In genomic region chr2:37962018-37962739, GRCh38 we compare ENCODE assay signal across 8 cellular contexts. TPM values are rescaled to one million over a fixed set of nuclear protein-coding genes. Genes with fewer than 3 reads are reported as not detected.
DNase-seq lines count a peak whose midpoint lies in the region; ATAC-seq, FAIRE-seq and TF ChIP-seq lines count a peak whose summit lies in the region.
"Not testable (repeated sequence)": the region's sequence is repeated elsewhere in the genome, so short reads cannot be mapped to it uniquely, and the experiment has no call there.

No MANE protein-coding gene starts in this region.

- DNase-seq in DMS53 (lab: John Stamatoyannopoulos, UW): peak; percentile 78
- peak; percentile 87 for DNase-seq in HT-29 (ENCODE audit: low spot score)
- DNase-seq in NCI-H510A treated with DMSO at 0.1 percent for 48 hours (lab: John Stamatoyannopoulos, UW): peak; percentile 82
- peak; percentile 34 for DNase-seq in PC-3
- DNase-seq in H1 (ENCODE audit: low read depth in 1 of 2, low spot score in 2 of 2): not testable (repeated sequence)
- DNase-seq in left lung: peak in 1 of 2 donors; percentile 72
- DNase-seq in mucosa of gallbladder (ENCODE audit: low spot score): peak; percentile 31
- DNase-seq in ureter (ENCODE audit: low spot score): peak; percentile 57

- H4K20me1 ChIP-seq in PC-3 (ENCODE audit: low read length); H1 (replicated peaks in 1 of 2; ENCODE audit: control insufficient read depth in 1 of 2, insufficient read depth in 2 of 2, low read length in 2 of 2): not testable (repeated sequence)

- not testable (repeated sequence) for FAIRE-seq in H1 (lab: Jason Lieb, UNC)

- H4K5ac ChIP-seq in H1 (ENCODE audit: insufficient read length, low read depth, low read length): not testable (repeated sequence)

- TF ChIP-seq EP300 in H1 (IDR thresholded peaks at IDR 0.05; ENCODE audit: borderline replicate concordance in 1 of 2, low read depth in 2 of 2, low read length in 2 of 2): not testable (repeated sequence)

- WGBS in H1 (ENCODE audit: extremely low coverage in 1 of 2, insufficient coverage in 1 of 2, insufficient read length in 1 of 2, insufficient replicate concordance in 2 of 2, low coverage in 1 of 2, low lambda C conversion rate in 2 of 2, missing lambda C conversion rate in 1 of 2), 2 experiments: 73% methylated on average over 7 of the region's 7 CpGs; no CpG with 5 or more reads in 1 of the 2 experiments

- not testable (repeated sequence) for TF ChIP-seq CTCF in PC-3 (conservative IDR thresholded peaks at IDR 0.05; ENCODE audit: low read depth, low read length); H1 (IDR thresholded peaks at IDR 0.05; ENCODE audit: control extremely low read depth in 1 of 3, insufficient read depth in 1 of 3, low read depth in 1 of 3, low read length in 3 of 3); left lung (IDR thresholded peaks at IDR 0.05)

- H3K9ac ChIP-seq in PC-3 (ENCODE audit: low read length); H1 (replicated peaks in 1 of 4; ENCODE audit: extremely low read depth in 1 of 4, low read depth in 3 of 4, low read length in 3 of 4): not testable (repeated sequence)

- not testable (repeated sequence) for H4K91ac ChIP-seq in H1 (replicated peaks; ENCODE audit: insufficient read length, low read length)

- intact Hi-C loops in PC-3 (cut with micrococcal nuclease); left lung (cut with DNase I): not testable (repeated sequence)

- not testable (repeated sequence) for H3K23me2 ChIP-seq in H1 (ENCODE audit: low read depth, low read length)

- H3K23ac ChIP-seq in H1 (ENCODE audit: insufficient read length): not testable (repeated sequence)

- not testable (repeated sequence) for H2BK5ac ChIP-seq in H1 (ENCODE audit: low read depth, low read length)

- H2AK5ac ChIP-seq in H1 (ENCODE audit: low read depth, low read length): not testable (repeated sequence)

- POLR2A ChIA-PET in PC-3 (lab: Charles Lee; ENCODE audit: unreplicated experiment): not testable (repeated sequence)
- POLR2A ChIA-PET in H1 (lab: Charles Lee; ENCODE audit: partially characterized antibody): interaction anchor here (1.2 kb wide), 1 partner anchor 115 kb away, joined by 3 read pairs; no protein-coding TSS in a partner anchor

- not testable (repeated sequence) for H3K18ac ChIP-seq in H1 (ENCODE audit: extremely low read depth, low read length)

- not testable (repeated sequence) for H3K9me2 ChIP-seq in PC-3 (replicated peaks; ENCODE audit: low read length)

- not testable (repeated sequence) for TF ChIP-seq RAD21 in H1 (IDR thresholded peaks at IDR 0.05 in 1 of 2, conservative IDR thresholded peaks at IDR 0.05 in 1 of 2; ENCODE audit: low read depth in 2 of 2, low read length in 2 of 2)

- not testable (repeated sequence) for H3K14ac ChIP-seq in H1 (ENCODE audit: insufficient read length)

- H2AFZ ChIP-seq in PC-3 (ENCODE audit: low read length): 0 out of 2 replicates have a peak overlapping the region, but pooled peaks have one; percentile 12
- H2AFZ ChIP-seq in H1 (ENCODE audit: low read length): peak overlapping the region; percentile 70; the same call in 1 of the 2 replicates

- not testable (repeated sequence) for TF ChIP-seq POLR2A in H1 (IDR thresholded peaks at IDR 0.05; ENCODE audit: control extremely low read depth in 1 of 2, low read depth in 2 of 2, low read length in 2 of 2)

- not testable (repeated sequence) for H4K8ac ChIP-seq in H1 (ENCODE audit: extremely low read depth, insufficient read depth, low read length)

- not testable (repeated sequence) for H3K4me3 ChIP-seq in PC-3 (ENCODE audit: low read length); H1 (ENCODE audit: extremely low read depth in 1 of 4, insufficient read depth in 2 of 4, low read depth in 3 of 4, low read length in 4 of 4); left lung

- BruUV-seq in PC-3 (replicated peaks; lab: Mats Ljungman, UMichigan): not testable (repeated sequence)

- not testable (repeated sequence) for H3K27me3 ChIP-seq in PC-3 (ENCODE audit: low read length); H1 (replicated peaks in 1 of 4; ENCODE audit: control insufficient read depth in 3 of 4, extremely low read depth in 1 of 4, insufficient read depth in 3 of 4, low read length in 3 of 4); left lung

- H3K36me3 ChIP-seq in PC-3 (ENCODE audit: low read depth, low read length); H1 (ENCODE audit: control insufficient read depth in 2 of 4, insufficient read depth in 4 of 4, low read length in 3 of 4); left lung: not testable (repeated sequence)

- not testable (repeated sequence) for H2BK20ac ChIP-seq in H1 (ENCODE audit: low read length)

- not testable (repeated sequence) for H2BK15ac ChIP-seq in H1 (ENCODE audit: low read length)

- H3K9me3 ChIP-seq in PC-3 (ENCODE audit: low read length); H1 (ENCODE audit: insufficient read depth in 2 of 2, low read depth in 1 of 2, low read length in 1 of 2): not testable (repeated sequence)
- H3K9me3 ChIP-seq in left lung: peaks cover 0 to 11% of the 10 kb centered on the region in 2 donors

- CTCF ChIA-PET in PC-3 (lab: Charles Lee): not testable (repeated sequence)
- CTCF ChIA-PET in H1 (lab: Charles Lee; ENCODE audit: partially characterized antibody): interaction anchor here (0.9 to 1.0 kb wide), 2 partner anchors 13 to 71 kb away, joined by 3 to 4 read pairs; no protein-coding TSS in a partner anchor

- H3K79me1 ChIP-seq in H1 (ENCODE audit: low read depth, low read length): not testable (repeated sequence)

- not testable (repeated sequence) for H3K56ac ChIP-seq in H1 (replicated peaks; ENCODE audit: insufficient read length, low read depth, low read length)

- not testable (repeated sequence) for H3K4ac ChIP-seq in H1 (replicated peaks; ENCODE audit: insufficient read length, low read depth, low read length)

- not testable (repeated sequence) for H2BK120ac ChIP-seq in H1 (replicated peaks; ENCODE audit: low read depth, low read length)

- H3K79me2 ChIP-seq in PC-3 (ENCODE audit: low read length); H1 (ENCODE audit: control insufficient read depth in 1 of 2, insufficient read depth in 2 of 2, low read length in 2 of 2): not testable (repeated sequence)

- not testable (repeated sequence) for ATAC-seq in PC-3
- ATAC-seq in left lung: peak; percentile 94

- H3K4me1 ChIP-seq in PC-3 (ENCODE audit: insufficient read depth, low read length); H1 (replicated peaks in 1 of 4; ENCODE audit: control insufficient read depth in 3 of 4, insufficient read depth in 4 of 4, low read length in 3 of 4); left lung: not testable (repeated sequence)

- not testable (repeated sequence) for H2BK12ac ChIP-seq in H1 (ENCODE audit: low read depth, low read length)

- not testable (repeated sequence) for H3K27ac ChIP-seq in PC-3 (ENCODE audit: low read length); H1 (ENCODE audit: low read depth, low read length); left lung

- H3K4me2 ChIP-seq in PC-3 (ENCODE audit: low read length); H1 (ENCODE audit: insufficient read depth in 1 of 2, low read depth in 2 of 2, low read length in 2 of 2): not testable (repeated sequence)

- not testable (repeated sequence) for H3F3A ChIP-seq in PC-3 (ENCODE audit: low read length, unreplicated experiment)

RNA-seq across cellular contexts. Expression of gene RMDN2, which starts 37.1 kb away (rescaled TPM):
- total RNA-seq in HT-29 (2014; rRNA removed; shearing (Covaris generic)): 0.81 and 2.2 TPM in 2 replicates
- total RNA-seq in PC-3 (2014; rRNA removed) (2.4 and 2.6 TPM in 2 replicates), left lung (10 to 100 TPM; 16.4 to 17.8 TPM), mucosa of gallbladder (8.3 TPM), ureter (10.7 TPM)
- 3.0 and 3.5 TPM in 2 replicates for total RNA-seq in H1 (2021; fragmentation: NEBNext Ultra II Directional; extraction: Animal tissue kit (Norgen Biotek cat#: 25700))
- polyA plus RNA-seq in H1 (2011; rRNA removed): 0.35 and 0.53 TPM in 2 replicates
- 1.7 TPM for polyA plus RNA-seq in H1 (2011; cell fraction: cytosol; rRNA removed)
- 0.64 TPM for polyA plus RNA-seq in H1 (2011; cell fraction: nucleus; rRNA removed)
- 0.71 to 2.2 TPM (median 1.1 TPM) in 4 replicates for polyA plus RNA-seq in H1 (2012, experiment 1 of 2)
- 0.18 TPM for polyA plus RNA-seq in H1 (2012, experiment 2 of 2)
- polyA plus RNA-seq in H1 (2013, experiment 1 of 2): 2.9 TPM
- polyA plus RNA-seq in H1 (2013, experiment 2 of 2): 3.8 TPM
- polyA minus RNA-seq in H1 (2011; rRNA and poly(A)+ RNA removed): 1.2 and 2.4 TPM in 2 replicates
- not detected for polyA minus RNA-seq in H1 (2011; cell fraction: cytosol; rRNA and poly(A)+ RNA removed)
- polyA minus RNA-seq in H1 (2011; cell fraction: nucleus; rRNA and poly(A)+ RNA removed): 6.6 TPM
